ENCODE assay signal across 16 cellular contexts in genomic region chr2:241853651-241854341, GRCh38. TPM values are rescaled to one million over a fixed set of nuclear protein-coding genes. Genes with fewer than 3 reads are reported as not detected.
DNase-seq lines count a peak whose midpoint lies in the region; ATAC-seq and TF ChIP-seq lines count a peak whose summit lies in the region.
"Had no signal": no experiment of that assay in that cellular context is flagged by ENCODE, and none has a peak within 500 bp of the region (broad histone marks: within the 10 kb centered on the region; RNA-seq: fewer than 3 reads in every experiment).

No MANE protein-coding gene starts in this region.

- intact Hi-C loops in right lobe of liver (cut with DNase I): no loop called here
- intact Hi-C loops in left lung (cut with DNase I): no loop called here

- no peaks in the 10 kb centered on the region for H3K9me3 Mint-ChIP-seq in activated T-cell treated with anti-CD3 and anti-CD28 coated beads, Interleukin-2, amount 50 U/mL, for 4 hours
- H3K9me3 Mint-ChIP-seq: IgD-negative memory B cell; naive B cell; stimulated activated naive CD8-positive, alpha-beta T cell treated with anti-CD3 and anti-CD28 coated beads, Interleukin-15, Interleukin-2, amounts not matched to agents 100 ng/mL and 50 ng/mL, for 24 hours had no signal

- no peak overlapping the region for H3K4me3 ChIP-seq in right lobe of liver
- H3K4me3 ChIP-seq in left lung: no peak overlapping the region

- POLR2A ChIA-PET in GM10248 (lab: Yijun Ruan, JAX): no interaction called here

- H3K27me3 Mint-ChIP-seq in activated T-cell treated with anti-CD3 and anti-CD28 coated beads, Interleukin-2, amount 50 U/mL, for 4 hours (ENCODE audit: low read depth): no peaks in the 10 kb centered on the region
- H3K27me3 Mint-ChIP-seq: stimulated activated naive CD8-positive, alpha-beta T cell treated with anti-CD3 and anti-CD28 coated beads, Interleukin-15, Interleukin-2, amounts not matched to agents 100 ng/mL and 50 ng/mL, for 24 hours had no signal

- no peak for TF ChIP-seq POLR2A in right lobe of liver (IDR thresholded peaks at IDR 0.05)

- H3K27me3 ChIP-seq in right lobe of liver (no peaks in the 10 kb centered on the region), left lung (peaks cover 0 to 21% of the 10 kb centered on the region in 2 donors)

- TF ChIP-seq CTCF in GM10248 (IDR thresholded peaks at IDR 0.05; ENCODE audit: control extremely low read depth, extremely low read depth, low read depth, missing control alignments): no peak
- no peak for TF ChIP-seq CTCF in right lobe of liver (IDR thresholded peaks at IDR 0.05)
- TF ChIP-seq CTCF in left lung (IDR thresholded peaks at IDR 0.05): no peak

- ATAC-seq in activated T-cell treated with anti-CD3 and anti-CD28 coated beads, Interleukin-2, amount 50 U/mL, for 4 hours: peak in 1 of 2 donors; percentile 26
- ATAC-seq in right lobe of liver (no peak), left lung (no peak), HG03135 (IDR thresholded peaks at IDR 0.05; ENCODE audit: unreplicated experiment) (no peak), GM18873 (IDR thresholded peaks at IDR 0.05; ENCODE audit: low FRiP score, unreplicated experiment) (no peak)

- WGBS in right lobe of liver (ENCODE audit: insufficient coverage, low coverage, low lambda C conversion rate, missing lambda C conversion rate): 90% methylated on average over 2 of the region's 27 CpGs

- H3K4me1 ChIP-seq in right lobe of liver (no peaks in the 10 kb centered on the region), left lung (peaks cover 0 to under 1% of the 10 kb centered on the region in 2 donors)

- peaks cover 5% of the 10 kb centered on the region for H3K36me3 Mint-ChIP-seq in activated T-cell treated with anti-CD3 and anti-CD28 coated beads, Interleukin-2, amount 50 U/mL, for 4 hours (ENCODE audit: insufficient read depth)
- H3K36me3 Mint-ChIP-seq: IgD-negative memory B cell, naive B cell had no signal

- no peak overlapping the region for H3K27ac ChIP-seq in right lobe of liver
- H3K27ac ChIP-seq in left lung: no peak overlapping the region

- no peaks in the 10 kb centered on the region for H3K9me3 ChIP-seq in right lobe of liver
- H3K9me3 ChIP-seq in left lung: no peaks in the 10 kb centered on the region

- H3K36me3 ChIP-seq in right lobe of liver (no peaks in the 10 kb centered on the region), left lung (no peaks in the 10 kb centered on the region)

- CTCF ChIA-PET in GM10248 (lab: Yijun Ruan, JAX): interaction anchor here (1.9 kb wide), 1 partner anchor 25 kb away, joined by 4 read pairs; no protein-coding TSS in a partner anchor

- peaks cover 12% of the 10 kb centered on the region for H3K4me1 Mint-ChIP-seq in activated T-cell treated with anti-CD3 and anti-CD28 coated beads, Interleukin-2, amount 50 U/mL, for 4 hours (ENCODE audit: low read depth)

- peak; percentile 69 for DNase-seq in AG08395 (ENCODE audit: low spot score)
- DNase-seq in GM10248 (ENCODE audit: extremely low spot score): peak; percentile 19
- DNase-seq in activated T-cell treated with anti-CD3 and anti-CD28 coated beads, Interleukin-2, amount 50 U/mL, for 4 hours: peak; percentile 26
- peak in 2 of 3 donors; percentile 44 to 49 for DNase-seq in right lobe of liver
- no peak for DNase-seq in left lung
- no peak for DNase-seq in NCI-H2107 treated with DMSO at 0.1 percent for 48 hours (lab: John Stamatoyannopoulos, UW; ENCODE audit: unreplicated experiment)
- DNase-seq: activated CD4-positive, CD25-positive, alpha-beta regulatory T cell; COR-L47; naive B cell; NCI-H2107; SHP77 had no signal

- no peak overlapping the region for H3K4me3 Mint-ChIP-seq in activated T-cell treated with anti-CD3 and anti-CD28 coated beads, Interleukin-2, amount 50 U/mL, for 4 hours
- H3K4me3 Mint-ChIP-seq: IgD-negative memory B cell; stimulated activated naive CD8-positive, alpha-beta T cell treated with anti-CD3 and anti-CD28 coated beads, Interleukin-15, Interleukin-2, amounts not matched to agents 100 ng/mL and 50 ng/mL, for 24 hours had no signal

RNA-seq across cellular contexts. Expression of gene PDCD1, which starts 4.9 kb away (rescaled TPM):
- 100 to 1,000 TPM in 1 of 3 donors, 10 to 100 TPM in 2; 60.5 to 102 (median 77.3) TPM for total RNA-seq in activated T-cell treated with anti-CD3 and anti-CD28 coated beads, Interleukin-2, amount 50 U/mL, for 4 hours
- total RNA-seq in right lobe of liver: under 1 TPM in 3 of 6 experiments, not detected in 3; 0.19 to 0.61 (median 0.20) TPM
- total RNA-seq in left lung: 1 to 10 TPM; 1.1 TPM
- total RNA-seq: endothelial cell of umbilical vein had no signal

RNA-seq across cellular contexts. Expression of gene RTP5, which starts 15.7 kb away (rescaled TPM):
- total RNA-seq in activated T-cell treated with anti-CD3 and anti-CD28 coated beads, Interleukin-2, amount 50 U/mL, for 4 hours: under 1 TPM; 0.13 to 0.14 (median 0.13) TPM
- not detected for total RNA-seq in right lobe of liver
- under 1 TPM in 1 of 2 donors, not detected in 1; 0.10 TPM for total RNA-seq in left lung
- total RNA-seq: endothelial cell of umbilical vein had no signal

RNA-seq across cellular contexts. Expression of gene NEU4, which starts 44.8 kb away (rescaled TPM):
- under 1 TPM in 1 of 3 donors, not detected in 2; 0.65 TPM for total RNA-seq in activated T-cell treated with anti-CD3 and anti-CD28 coated beads, Interleukin-2, amount 50 U/mL, for 4 hours
- total RNA-seq in right lobe of liver: 10 to 100 TPM; 16.8 to 87.1 (median 76.2) TPM
- total RNA-seq in left lung: under 1 TPM in 1 of 2 donors, not detected in 1; 0.24 TPM
- total RNA-seq: endothelial cell of umbilical vein had no signal

Comparison
In these comparisons a context has a peak if more than half of its experiments do, and no peak if none do; other contexts are left out.
1. DNase-seq: peak in AG08395 (single experiment), GM10248 (single experiment), activated T-cell treated with anti-CD3 and anti-CD28 coated beads, Interleukin-2, amount 50 U/mL, for 4 hours (single experiment) and right lobe of liver (2 of 3); none in left lung (0 of 2) and NCI-H2107 treated with DMSO at 0.1 percent for 48 hours (single experiment).
2. RNA of gene PDCD1, which starts 4.9 kb away (total RNA-seq): 60.5 to 102 TPM in activated T-cell treated with anti-CD3 and anti-CD28 coated beads, Interleukin-2, amount 50 U/mL, for 4 hours; 1.1 TPM in left lung and 0.19 to 0.61 TPM in right lobe of liver; every median in the first group is over 10 times any median in the second.
3. RNA of gene NEU4, which starts 44.8 kb away (total RNA-seq): 16.8 to 87.1 TPM in right lobe of liver; 0.24 TPM in left lung and 0.65 TPM in activated T-cell treated with anti-CD3 and anti-CD28 coated beads, Interleukin-2, amount 50 U/mL, for 4 hours; every median in the first group is over 10 times any median in the second.